Comparison of ENCODE assay signal across 37 cellular contexts in the genomic region with DNA sequence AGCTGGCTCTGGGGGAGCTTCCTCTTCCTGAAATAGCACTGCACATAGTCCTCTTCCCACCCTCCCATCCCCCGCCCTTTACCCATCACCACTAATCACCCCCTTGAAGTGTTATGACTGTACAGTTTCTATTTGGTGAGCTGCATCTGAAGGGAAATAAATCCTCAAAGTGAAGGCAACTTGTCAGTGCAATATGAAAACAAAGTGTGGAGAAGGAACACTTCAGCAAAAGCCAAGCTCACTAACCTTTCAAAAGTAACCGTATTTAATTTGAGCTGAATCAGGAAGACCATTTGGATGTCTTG. TPM values are rescaled to one million over a fixed set of nuclear protein-coding genes. Genes with fewer than 3 reads are reported as not detected.
"Had no signal": no experiment of that assay in that cellular context is flagged by ENCODE, and none has a peak within 500 bp of the region (broad histone marks: within the 10 kb centered on the region; RNA-seq: fewer than 3 reads in every experiment).

No MANE protein-coding gene starts in this region.

- H3K9ac ChIP-seq: KMS-11 had no signal

- H3K36me3 ChIP-seq: adrenal gland, breast epithelium had no signal

- H3K27me3 ChIP-seq: adrenal gland, body of pancreas, breast epithelium had no signal

- DNase-seq: activated B cell treated with CpG ODN at 0.5 μM for 24 hours; activated CD4-positive, alpha-beta memory T cell treated with anti-CD3 and anti-CD28 coated beads for 36 hours; activated CD4-positive, alpha-beta T cell treated with anti-CD3 and anti-CD28 coated beads for 4 hours; activated CD4-positive, alpha-beta T cell treated with anti-CD3 and anti-CD28 coated beads, Interleukin-2, amount 50 U/mL, for 1 hour; activated CD4-positive, CD25-positive, alpha-beta regulatory T cell treated with anti-CD3 and anti-CD28 coated beads, Interleukin-2, amount 50 U/mL, for 72 hours; activated CD8-positive, alpha-beta memory T cell treated with anti-CD3 and anti-CD28 coated beads, Interleukin-2, amount 50 U/mL, for 4 hours; activated gamma-delta T cell treated with Interleukin-2 at 50 U/mL for 16 hours; activated naive CD4-positive, alpha-beta T cell treated with anti-CD3 and anti-CD28 coated beads for 36 hours; activated T-cell treated with anti-CD3 and anti-CD28 coated beads for 4 hours; activated T-cell treated with anti-CD3 and anti-CD28 coated beads, Interleukin-2, amount 50 U/mL, for 4 hours; body of pancreas; cerebellar nuclear complex; NCI-H1105; NCI-H1417 treated with DMSO at 0.1 percent for 48 hours; NCI-H187 treated with DMSO at 0.1 percent for 48 hours; NCI-H2081; NCI-H226; NCI-H446 treated with DMSO at 0.1 percent for 48 hours; NCI-H526; NCI-H748 treated with DMSO at 0.1 percent for 48 hours; PC-3; SIG-M5; SW 1271; T-helper 1 cell; T-helper 2 cell; T-helper 9 cell had no signal

- H3K9me3 ChIP-seq: adrenal gland, body of pancreas, breast epithelium had no signal

- H3K4me1 ChIP-seq: adrenal gland, breast epithelium had no signal

- H3K27ac ChIP-seq: adrenal gland, body of pancreas, breast epithelium, KMS-11, RWPE1, VCaP had no signal

- ATAC-seq: activated naive CD4-positive, alpha-beta T cell treated with anti-CD3 and anti-CD28 coated beads, Interleukin-2, amount 50 U/mL, for 72 hours; activated T-cell treated with anti-CD3 and anti-CD28 coated beads, Interleukin-2, amount 50 U/mL, for 4 hours; body of pancreas; PC-3; Right ventricle myocardium inferior; SK-N-SH treated with all-trans-retinoic acid at 6 μM for 48 hours had no signal

- H3K4me3 ChIP-seq: adrenal gland, body of pancreas, breast epithelium had no signal

- H3K4me2 ChIP-seq: KMS-11 had no signal

RNA-seq across cellular contexts. Expression of gene CA10, which starts 44.0 kb away (rescaled TPM):
- total RNA-seq: activated B cell treated with CpG ODN at 0.5 μM for 24 hours; activated CD4-positive, alpha-beta memory T cell treated with anti-CD3 and anti-CD28 coated beads for 36 hours; activated naive CD4-positive, alpha-beta T cell treated with anti-CD3 and anti-CD28 coated beads for 36 hours; activated naive CD4-positive, alpha-beta T cell treated with anti-CD3 and anti-CD28 coated beads, Interleukin-2, amount 50 U/mL, for 72 hours; activated T-cell treated with anti-CD3 and anti-CD28 coated beads, Interleukin-2, amount 50 U/mL, for 4 hours; activated T-helper 1 cell treated with anti-CD3 and anti-CD28 coated beads, Interleukin-12 subunit alpha, Interleukin-12 subunit beta, Interleukin-2, Interleukin-4 antibody, amounts not matched to agents 30 ng/mL and 10 ng/mL and 1 ng/mL, durations not matched to agents 14 hours and 24 hours and 36 hours; breast epithelium; LHCN-M2; PC-3; Right ventricle myocardium inferior; SK-MEL-5 had no signal
